Comparison of ENCODE assay signal across 27 cellular contexts in genomic region chr5:59260973-59261372, GRCh38.
"Had no signal": no experiment of that assay in that cellular context is flagged by ENCODE, and none has a peak within 500 bp of the region (broad histone marks: within the 10 kb centered on the region; RNA-seq: fewer than 3 reads in every experiment).

No MANE protein-coding gene starts in this region.

- H3K4me1 ChIP-seq: ascending aorta, prostate gland had no signal

- H3K9me3 ChIP-seq: ascending aorta, ovary, prostate gland, right atrium auricular region, thoracic aorta, uterus had no signal

- H3K27me3 ChIP-seq: ascending aorta, cardiac muscle cell, dorsolateral prefrontal cortex, ovary, right atrium auricular region, uterus had no signal

- H3K36me3 ChIP-seq: ascending aorta, cardiac muscle cell, ovary, prostate gland, right atrium auricular region, thoracic aorta, uterus had no signal

- ATAC-seq: left ventricle myocardium superior; naive thymus-derived CD4-positive, alpha-beta T cell; stimulated activated naive CD8-positive, alpha-beta T cell treated with anti-CD3 and anti-CD28 coated beads, Interleukin-15, Interleukin-2, amounts not matched to agents 100 U/mL and 50 U/mL, for 24 hours had no signal

- H3K4me3 ChIP-seq: ascending aorta, cardiac muscle cell, coronary artery, dorsolateral prefrontal cortex, ovary, prostate gland, right atrium auricular region, thoracic aorta, uterus had no signal

- H3K27ac ChIP-seq: ascending aorta, cardiac muscle cell, coronary artery, dorsolateral prefrontal cortex, ovary, prostate gland, thoracic aorta, VCaP had no signal

- FAIRE-seq: TTC549 had no signal

- DNase-seq: activated CD4-positive, alpha-beta T cell treated with anti-CD3 and anti-CD28 coated beads for 4 hours; activated CD4-positive, alpha-beta T cell treated with anti-CD3 and anti-CD28 coated beads, Interleukin-2, amount 50 U/mL, for 48 hours; activated CD8-positive, alpha-beta memory T cell treated with anti-CD3 and anti-CD28 coated beads for 24 hours; activated gamma-delta T cell; activated naive CD4-positive, alpha-beta T cell treated with anti-CD3 and anti-CD28 coated beads, Interleukin-2, amount 10 ng/mL, durations not matched to agents 7 days and 5 days; activated naive CD8-positive, alpha-beta T cell treated with anti-CD3 and anti-CD28 coated beads, Interleukin-2, amount 10 ng/mL, durations not matched to agents 7 days and 5 days; activated T-cell treated with anti-CD3 and anti-CD28 coated beads, Interleukin-2, amount 50 U/mL, for 1 hour; cerebellar nuclear complex; dorsolateral prefrontal cortex; effector memory CD4-positive, alpha-beta T cell; erythroblast; left ventricle myocardium superior; naive thymus-derived CD4-positive, alpha-beta T cell; ovary; stimulated activated CD4-positive, alpha-beta T cell treated with anti-CD3 and anti-CD28 coated beads, Interleukin-15, amount 100 ng/mL, for 24 hours; stimulated activated CD4-positive, alpha-beta T cell treated with anti-CD3 and anti-CD28 coated beads, Interleukin-2, amount 100 ng/mL, for 24 hours; stimulated activated naive CD8-positive, alpha-beta T cell treated with anti-CD3 and anti-CD28 coated beads, Interleukin-15, Interleukin-2, amounts not matched to agents 100 U/mL and 50 U/mL, for 24 hours; T-helper 1 cell; uterus had no signal
